14 cellular contexts compared by ENCODE assay signal in the genomic region with DNA sequence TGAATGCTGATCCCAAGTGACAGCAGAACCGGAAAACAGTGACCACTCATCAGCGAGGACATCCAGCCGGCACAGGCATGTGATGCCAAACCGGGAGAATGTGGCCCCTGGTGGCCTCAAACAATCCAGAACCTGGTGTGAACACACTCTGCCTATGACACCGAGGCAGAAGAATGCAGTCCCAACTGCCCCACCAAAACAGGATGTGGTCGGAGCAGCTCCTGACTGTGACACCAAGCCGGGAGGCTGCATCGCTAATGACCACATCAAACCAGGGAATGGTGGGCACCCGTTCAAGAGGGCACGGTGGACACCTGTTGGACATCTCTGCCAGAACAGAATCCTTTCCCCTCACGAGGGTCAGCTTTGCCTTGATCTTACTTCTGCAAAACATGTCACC. TPM values are rescaled to one million over a fixed set of nuclear protein-coding genes. Genes with fewer than 3 reads are reported as not detected.
DNase-seq lines count a peak whose midpoint lies in the region; ATAC-seq, FAIRE-seq and TF ChIP-seq lines count a peak whose summit lies in the region.
"Had no signal": no experiment of that assay in that cellular context is flagged by ENCODE, and none has a peak within 500 bp of the region (broad histone marks: within the 10 kb centered on the region; RNA-seq: fewer than 3 reads in every experiment).

No MANE protein-coding gene starts in this region.

- TF ChIP-seq CTCF in fibroblast of mammary gland (conservative IDR thresholded peaks at IDR 0.05; ENCODE audit: control insufficient read depth, insufficient read depth, low read depth, low read length) (no peak), Peyer's patch (IDR thresholded peaks at IDR 0.05) (no peak)

- no peak for ATAC-seq in GM21717 (IDR thresholded peaks at IDR 0.05; ENCODE audit: unreplicated experiment)

- H3K9me3 ChIP-seq in Peyer's patch: no peaks in the 10 kb centered on the region
- H3K9me3 ChIP-seq: adrenal gland, prostate gland had no signal

- H3K4me3 ChIP-seq in fibroblast of mammary gland (ENCODE audit: control insufficient read depth, low read depth, low read length) (no peak overlapping the region), Peyer's patch (no peak overlapping the region)
- H3K4me3 ChIP-seq: adrenal gland, prostate gland had no signal

- no peak overlapping the region for H3K27ac ChIP-seq in Peyer's patch
- H3K27ac ChIP-seq: adrenal gland, prostate gland had no signal

- peak; percentile 73 for DNase-seq in H4 (ENCODE audit: low spot score)
- peak; percentile 52 for DNase-seq in RCC 7860 (ENCODE audit: low spot score)
- peak; percentile 42 for DNase-seq in fibroblast of mammary gland (ENCODE audit: low read depth)
- DNase-seq in retina: peak; percentile 57
- no peak for DNase-seq in occipital lobe (lab: John Stamatoyannopoulos, UW)
- DNase-seq in Peyer's patch: no peak
- DNase-seq in COLO829 (ENCODE audit: low spot score): no peak
- DNase-seq: activated CD8-positive, alpha-beta memory T cell treated with anti-CD3 and anti-CD28 coated beads, Interleukin-2, amount 50 U/mL, for 48 hours; adrenal gland; effector CD8-positive, alpha-beta T cell; H9; NCI-H345 had no signal

- TF ChIP-seq POLR2A in Peyer's patch (IDR thresholded peaks at IDR 0.05): no peak

- no peaks in the 10 kb centered on the region for H3K27me3 ChIP-seq in Peyer's patch
- H3K27me3 ChIP-seq: adrenal gland had no signal

- FAIRE-seq in RCC 7860 (lab: Jason Lieb, UNC): no peak

- no peaks in the 10 kb centered on the region for H3K36me3 ChIP-seq in Peyer's patch
- H3K36me3 ChIP-seq: adrenal gland, prostate gland had no signal

- no peaks in the 10 kb centered on the region for H3K4me1 ChIP-seq in Peyer's patch
- H3K4me1 ChIP-seq: adrenal gland, prostate gland had no signal

RNA-seq across cellular contexts. Expression of a gene that starts 15.4 kb away (rescaled TPM):
- 0.85 and 3.0 TPM in 2 replicates for total RNA-seq in H4 (2014; rRNA removed; shearing (Covaris generic))
- total RNA-seq in occipital lobe (0.16 TPM), Peyer's patch (under 1 TPM in 1 of 4 donors, not detected in 3; 0.13 TPM)

Comparison
In these comparisons a context has a peak if more than half of its experiments do, and no peak if none do; other contexts are left out.
1. DNase-seq: peak in H4 (single experiment), RCC 7860 (single experiment), fibroblast of mammary gland (single experiment) and retina (single experiment); none in occipital lobe (single experiment), Peyer's patch (0 of 3) and COLO829 (single experiment).